19 cellular contexts compared by ENCODE assay signal in genomic region chr4:52637116-52637515, GRCh38.
"Had no signal": no experiment of that assay in that cellular context is flagged by ENCODE, and none has a peak within 500 bp of the region (broad histone marks: within the 10 kb centered on the region; RNA-seq: fewer than 3 reads in every experiment).

No MANE protein-coding gene starts in this region.

- H3K4me3 Mint-ChIP-seq: activated CD4-positive, alpha-beta T cell treated with anti-CD3 and anti-CD28 coated beads for 36 hours; activated CD8-positive, alpha-beta T cell treated with anti-CD3 and anti-CD28 coated beads for 36 hours; activated naive CD4-positive, alpha-beta T cell treated with anti-CD3 and anti-CD28 coated beads, Interleukin-2, amount 50 U/mL, for 24 hours; T-cell had no signal

- ATAC-seq: activated CD4-positive, alpha-beta T cell treated with anti-CD3 and anti-CD28 coated beads for 36 hours; activated CD8-positive, alpha-beta T cell treated with anti-CD3 and anti-CD28 coated beads for 36 hours; T-cell had no signal

- H3K27me3 Mint-ChIP-seq: activated CD4-positive, alpha-beta T cell treated with anti-CD3 and anti-CD28 coated beads for 36 hours; activated CD8-positive, alpha-beta T cell treated with anti-CD3 and anti-CD28 coated beads for 36 hours; activated naive CD4-positive, alpha-beta T cell treated with anti-CD3 and anti-CD28 coated beads, Interleukin-2, amount 50 U/mL, for 24 hours; T-cell had no signal

- H3K36me3 Mint-ChIP-seq: activated naive CD4-positive, alpha-beta T cell treated with anti-CD3 and anti-CD28 coated beads, Interleukin-2, amount 50 U/mL, for 24 hours; T-cell had no signal

- DNase-seq: activated CD4-positive, alpha-beta T cell treated with anti-CD3 and anti-CD28 coated beads for 36 hours; activated CD8-positive, alpha-beta memory T cell treated with anti-CD3 and anti-CD28 coated beads, Interleukin-2, amount 50 U/mL, for 4 hours; activated CD8-positive, alpha-beta T cell treated with anti-CD3 and anti-CD28 coated beads for 36 hours; activated effector memory CD4-positive, alpha-beta T cell treated with Interleukin-2 at 50 U/mL for 16 hours; activated naive CD4-positive, alpha-beta T cell; activated T-cell treated with anti-CD3 and anti-CD28 coated beads, Interleukin-2, amount 50 U/mL, for 1 hour; aorta; MV-4-11; NCI-H1092 treated with DMSO at 0.1 percent for 48 hours; NCI-H1417 treated with DMSO at 0.1 percent for 48 hours; NCI-H1694; NCI-H2029 treated with DMSO at 0.1 percent for 48 hours; NCI-H345; NCI-H510A; NCI-H526 treated with DMSO at 0.1 percent for 48 hours; T-cell; T-helper 2 cell; T1000 had no signal

- H3K27ac Mint-ChIP-seq: activated CD4-positive, alpha-beta T cell treated with anti-CD3 and anti-CD28 coated beads for 36 hours; activated CD8-positive, alpha-beta T cell treated with anti-CD3 and anti-CD28 coated beads for 36 hours; activated naive CD4-positive, alpha-beta T cell treated with anti-CD3 and anti-CD28 coated beads, Interleukin-2, amount 50 U/mL, for 24 hours; T-cell had no signal

- H3K9me3 Mint-ChIP-seq: activated CD8-positive, alpha-beta T cell treated with anti-CD3 and anti-CD28 coated beads for 36 hours; activated naive CD4-positive, alpha-beta T cell treated with anti-CD3 and anti-CD28 coated beads, Interleukin-2, amount 50 U/mL, for 24 hours; T-cell had no signal
